1 cellular context compared by ENCODE assay signal in the genomic region with DNA sequence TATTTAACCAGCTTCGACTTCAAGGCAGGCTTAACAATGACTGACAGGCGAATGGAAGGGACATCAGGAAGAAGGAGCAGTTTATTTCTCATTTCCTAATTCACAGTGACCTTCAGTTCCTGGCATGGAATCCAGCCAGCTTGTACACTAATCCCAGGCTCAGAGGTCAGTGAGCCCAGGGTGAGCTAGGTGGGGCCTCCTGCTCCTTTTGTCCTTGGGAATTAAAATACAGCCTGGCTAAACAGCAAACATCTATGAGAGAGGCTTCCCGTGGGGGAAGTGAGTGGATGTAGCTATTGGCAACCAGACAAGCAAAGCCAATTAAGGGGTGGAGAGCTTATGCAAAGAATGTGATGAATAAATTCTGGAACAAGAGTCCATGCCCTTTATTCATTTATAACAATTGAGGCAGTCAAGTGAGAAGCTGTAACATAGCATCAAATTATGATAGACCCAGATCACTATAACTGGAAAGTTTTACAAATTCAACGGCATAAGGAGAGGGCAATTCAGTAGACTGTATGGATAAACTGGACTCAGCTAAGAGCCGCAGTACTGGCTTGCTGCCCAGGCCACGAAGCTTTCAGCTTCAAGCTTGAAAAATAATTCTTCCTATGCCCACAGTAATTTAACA.
TF ChIP-seq lines count a peak whose summit lies in the region.

No MANE protein-coding gene starts in this region.

TF ChIP-seq in HepG2, 621 proteins besides CTCF, POLR2A, EP300 and RAD21 (continued from another document and continues in another):
- TF ChIP-seq, protein P1, sequence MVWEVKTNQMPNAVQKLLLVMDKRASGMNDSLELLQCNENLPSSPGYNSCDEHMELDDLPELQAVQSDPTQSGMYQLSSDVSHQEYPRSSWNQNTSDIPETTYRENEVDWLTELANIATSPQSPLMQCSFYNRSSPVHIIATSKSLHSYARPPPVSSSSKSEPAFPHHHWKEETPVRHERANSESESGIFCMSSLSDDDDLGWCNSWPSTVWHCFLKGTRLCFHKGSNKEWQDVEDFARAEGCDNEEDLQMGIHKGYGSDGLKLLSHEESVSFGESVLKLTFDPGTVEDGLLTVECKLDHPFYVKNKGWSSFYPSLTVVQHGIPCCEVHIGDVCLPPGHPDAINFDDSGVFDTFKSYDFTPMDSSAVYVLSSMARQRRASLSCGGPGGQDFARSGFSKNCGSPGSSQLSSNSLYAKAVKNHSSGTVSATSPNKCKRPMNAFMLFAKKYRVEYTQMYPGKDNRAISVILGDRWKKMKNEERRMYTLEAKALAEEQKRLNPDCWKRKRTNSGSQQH (CRISPR knock-in tag; IDR thresholded peaks at IDR 0.05; ENCODE audit: low read depth): no peak
- TF ChIP-seq JARID2 (CRISPR knock-in tag; IDR thresholded peaks at IDR 0.05; ENCODE audit: insufficient replicate concordance) (no peak), ZNF256 (CRISPR knock-in tag; conservative IDR thresholded peaks at IDR 0.05) (0 out of 2 replicates have a peak, but pooled peaks have one; percentile 58), ZNF260 (CRISPR knock-in tag; IDR thresholded peaks at IDR 0.05; ENCODE audit: borderline replicate concordance, low read depth) (no peak), NONO (IDR thresholded peaks at IDR 0.05) (no peak), NONO (CRISPR knock-in tag; conservative IDR thresholded peaks at IDR 0.05) (no peak), ZNF263 (CRISPR knock-in tag; IDR thresholded peaks at IDR 0.05) (0 out of 2 replicates have a peak, but pooled peaks have one; percentile 14), ZNF788 (CRISPR knock-in tag; IDR thresholded peaks at IDR 0.05; ENCODE audit: borderline replicate concordance) (0 out of 2 replicates have a peak, but pooled peaks have one; percentile 34), PHF21A (CRISPR knock-in tag; IDR thresholded peaks at IDR 0.05) (peak; percentile 96), ZNF772 (CRISPR knock-in tag; IDR thresholded peaks at IDR 0.05) (peak; percentile 28; the same call in 1 of the 2 replicates), FOXA1 (IDR thresholded peaks at IDR 0.05) (no peak), FOXA1 (CRISPR knock-in tag; IDR thresholded peaks at IDR 0.05) (peak; percentile 74), ZNF577 (CRISPR knock-in tag; IDR thresholded peaks at IDR 0.05; ENCODE audit: borderline replicate concordance, low read depth) (no peak), ZNF605 (CRISPR knock-in tag; IDR thresholded peaks at IDR 0.05) (0 out of 2 replicates have a peak, but pooled peaks have one; percentile 29), ZNF674 (CRISPR knock-in tag; IDR thresholded peaks at IDR 0.05; ENCODE audit: low read depth) (no peak), ZNF12 (CRISPR knock-in tag; IDR thresholded peaks at IDR 0.05) (0 out of 2 replicates have a peak, but pooled peaks have one; percentile 35), ZFP36 (IDR thresholded peaks at IDR 0.05; ENCODE audit: borderline replicate concordance, low read depth, low read length, partially characterized antibody) (no peak), ZEB1 (IDR thresholded peaks at IDR 0.05; ENCODE audit: insufficient replicate concordance, low read depth) (peak; percentile 62), ZNF883 (CRISPR knock-in tag; IDR thresholded peaks at IDR 0.05; ENCODE audit: not compliant biosample characterization) (no peak), ZNF350 (CRISPR knock-in tag; IDR thresholded peaks at IDR 0.05; ENCODE audit: borderline replicate concordance, low read depth) (peak; percentile 70; the same call in 1 of the 2 replicates), ONECUT2 (CRISPR knock-in tag; IDR thresholded peaks at IDR 0.05) (no peak), SUZ12 (IDR thresholded peaks at IDR 0.05; ENCODE audit: low read depth, low read length) (no peak), ZSCAN29 (CRISPR knock-in tag; conservative IDR thresholded peaks at IDR 0.05) (peak; percentile 59; the same call in 1 of the 2 replicates), ZNF124 (CRISPR knock-in tag; IDR thresholded peaks at IDR 0.05) (0 out of 2 replicates have a peak, but pooled peaks have one; percentile 72), ZNF790 (CRISPR knock-in tag; IDR thresholded peaks at IDR 0.05; ENCODE audit: borderline replicate concordance) (no peak), ARNTL (CRISPR knock-in tag; IDR thresholded peaks at IDR 0.05) (no peak), HNF4G (IDR thresholded peaks at IDR 0.05; ENCODE audit: borderline replicate concordance, low read depth, low read length) (peak; percentile 94), HNF4G (CRISPR knock-in tag; IDR thresholded peaks at IDR 0.05; ENCODE audit: borderline replicate concordance, low read depth) (peak; percentile 95; the same call in 1 of the 2 replicates)
- TF ChIP-seq, protein P2, sequence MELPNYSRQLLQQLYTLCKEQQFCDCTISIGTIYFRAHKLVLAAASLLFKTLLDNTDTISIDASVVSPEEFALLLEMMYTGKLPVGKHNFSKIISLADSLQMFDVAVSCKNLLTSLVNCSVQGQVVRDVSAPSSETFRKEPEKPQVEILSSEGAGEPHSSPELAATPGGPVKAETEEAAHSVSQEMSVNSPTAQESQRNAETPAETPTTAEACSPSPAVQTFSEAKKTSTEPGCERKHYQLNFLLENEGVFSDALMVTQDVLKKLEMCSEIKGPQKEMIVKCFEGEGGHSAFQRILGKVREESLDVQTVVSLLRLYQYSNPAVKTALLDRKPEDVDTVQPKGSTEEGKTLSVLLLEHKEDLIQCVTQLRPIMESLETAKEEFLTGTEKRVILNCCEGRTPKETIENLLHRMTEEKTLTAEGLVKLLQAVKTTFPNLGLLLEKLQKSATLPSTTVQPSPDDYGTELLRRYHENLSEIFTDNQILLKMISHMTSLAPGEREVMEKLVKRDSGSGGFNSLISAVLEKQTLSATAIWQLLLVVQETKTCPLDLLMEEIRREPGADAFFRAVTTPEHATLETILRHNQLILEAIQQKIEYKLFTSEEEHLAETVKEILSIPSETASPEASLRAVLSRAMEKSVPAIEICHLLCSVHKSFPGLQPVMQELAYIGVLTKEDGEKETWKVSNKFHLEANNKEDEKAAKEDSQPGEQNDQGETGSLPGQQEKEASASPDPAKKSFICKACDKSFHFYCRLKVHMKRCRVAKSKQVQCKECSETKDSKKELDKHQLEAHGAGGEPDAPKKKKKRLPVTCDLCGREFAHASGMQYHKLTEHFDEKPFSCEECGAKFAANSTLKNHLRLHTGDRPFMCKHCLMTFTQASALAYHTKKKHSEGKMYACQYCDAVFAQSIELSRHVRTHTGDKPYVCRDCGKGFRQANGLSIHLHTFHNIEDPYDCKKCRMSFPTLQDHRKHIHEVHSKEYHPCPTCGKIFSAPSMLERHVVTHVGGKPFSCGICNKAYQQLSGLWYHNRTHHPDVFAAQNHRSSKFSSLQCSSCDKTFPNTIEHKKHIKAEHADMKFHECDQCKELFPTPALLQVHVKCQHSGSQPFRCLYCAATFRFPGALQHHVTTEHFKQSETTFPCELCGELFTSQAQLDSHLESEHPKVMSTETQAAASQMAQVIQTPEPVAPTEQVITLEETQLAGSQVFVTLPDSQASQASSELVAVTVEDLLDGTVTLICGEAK (IDR thresholded peaks at IDR 0.05): no peak
- TF ChIP-seq, protein P2 (CRISPR knock-in tag; IDR thresholded peaks at IDR 0.05): no peak; the same call in 1 of the 2 replicates
- TF ChIP-seq, protein P3, sequence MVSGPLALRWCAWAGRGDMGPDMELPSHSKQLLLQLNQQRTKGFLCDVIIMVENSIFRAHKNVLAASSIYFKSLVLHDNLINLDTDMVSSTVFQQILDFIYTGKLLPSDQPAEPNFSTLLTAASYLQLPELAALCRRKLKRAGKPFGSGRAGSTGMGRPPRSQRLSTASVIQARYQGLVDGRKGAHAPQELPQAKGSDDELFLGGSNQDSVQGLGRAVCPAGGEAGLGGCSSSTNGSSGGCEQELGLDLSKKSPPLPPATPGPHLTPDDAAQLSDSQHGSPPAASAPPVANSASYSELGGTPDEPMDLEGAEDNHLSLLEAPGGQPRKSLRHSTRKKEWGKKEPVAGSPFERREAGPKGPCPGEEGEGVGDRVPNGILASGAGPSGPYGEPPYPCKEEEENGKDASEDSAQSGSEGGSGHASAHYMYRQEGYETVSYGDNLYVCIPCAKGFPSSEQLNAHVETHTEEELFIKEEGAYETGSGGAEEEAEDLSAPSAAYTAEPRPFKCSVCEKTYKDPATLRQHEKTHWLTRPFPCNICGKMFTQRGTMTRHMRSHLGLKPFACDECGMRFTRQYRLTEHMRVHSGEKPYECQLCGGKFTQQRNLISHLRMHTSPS (CRISPR knock-in tag; IDR thresholded peaks at IDR 0.05; ENCODE audit: low read depth): peak; percentile 58; the same call in 1 of the 2 replicates
- TF ChIP-seq, protein P4, sequence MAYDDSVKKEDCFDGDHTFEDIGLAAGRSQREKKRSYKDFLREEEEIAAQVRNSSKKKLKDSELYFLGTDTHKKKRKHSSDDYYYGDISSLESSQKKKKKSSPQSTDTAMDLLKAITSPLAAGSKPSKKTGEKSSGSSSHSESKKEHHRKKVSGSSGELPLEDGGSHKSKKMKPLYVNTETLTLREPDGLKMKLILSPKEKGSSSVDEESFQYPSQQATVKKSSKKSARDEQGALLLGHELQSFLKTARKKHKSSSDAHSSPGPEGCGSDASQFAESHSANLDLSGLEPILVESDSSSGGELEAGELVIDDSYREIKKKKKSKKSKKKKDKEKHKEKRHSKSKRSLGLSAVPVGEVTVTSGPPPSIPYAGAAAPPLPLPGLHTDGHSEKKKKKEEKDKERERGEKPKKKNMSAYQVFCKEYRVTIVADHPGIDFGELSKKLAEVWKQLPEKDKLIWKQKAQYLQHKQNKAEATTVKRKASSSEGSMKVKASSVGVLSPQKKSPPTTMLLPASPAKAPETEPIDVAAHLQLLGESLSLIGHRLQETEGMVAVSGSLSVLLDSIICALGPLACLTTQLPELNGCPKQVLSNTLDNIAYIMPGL (CRISPR knock-in tag; IDR thresholded peaks at IDR 0.05; ENCODE audit: borderline replicate concordance in 1 of 2, low read depth in 1 of 2): 0 out of 4 replicates have a peak, but pooled peaks of 1 of the 2 experiments have one; percentile 42
- TF ChIP-seq, protein P5, sequence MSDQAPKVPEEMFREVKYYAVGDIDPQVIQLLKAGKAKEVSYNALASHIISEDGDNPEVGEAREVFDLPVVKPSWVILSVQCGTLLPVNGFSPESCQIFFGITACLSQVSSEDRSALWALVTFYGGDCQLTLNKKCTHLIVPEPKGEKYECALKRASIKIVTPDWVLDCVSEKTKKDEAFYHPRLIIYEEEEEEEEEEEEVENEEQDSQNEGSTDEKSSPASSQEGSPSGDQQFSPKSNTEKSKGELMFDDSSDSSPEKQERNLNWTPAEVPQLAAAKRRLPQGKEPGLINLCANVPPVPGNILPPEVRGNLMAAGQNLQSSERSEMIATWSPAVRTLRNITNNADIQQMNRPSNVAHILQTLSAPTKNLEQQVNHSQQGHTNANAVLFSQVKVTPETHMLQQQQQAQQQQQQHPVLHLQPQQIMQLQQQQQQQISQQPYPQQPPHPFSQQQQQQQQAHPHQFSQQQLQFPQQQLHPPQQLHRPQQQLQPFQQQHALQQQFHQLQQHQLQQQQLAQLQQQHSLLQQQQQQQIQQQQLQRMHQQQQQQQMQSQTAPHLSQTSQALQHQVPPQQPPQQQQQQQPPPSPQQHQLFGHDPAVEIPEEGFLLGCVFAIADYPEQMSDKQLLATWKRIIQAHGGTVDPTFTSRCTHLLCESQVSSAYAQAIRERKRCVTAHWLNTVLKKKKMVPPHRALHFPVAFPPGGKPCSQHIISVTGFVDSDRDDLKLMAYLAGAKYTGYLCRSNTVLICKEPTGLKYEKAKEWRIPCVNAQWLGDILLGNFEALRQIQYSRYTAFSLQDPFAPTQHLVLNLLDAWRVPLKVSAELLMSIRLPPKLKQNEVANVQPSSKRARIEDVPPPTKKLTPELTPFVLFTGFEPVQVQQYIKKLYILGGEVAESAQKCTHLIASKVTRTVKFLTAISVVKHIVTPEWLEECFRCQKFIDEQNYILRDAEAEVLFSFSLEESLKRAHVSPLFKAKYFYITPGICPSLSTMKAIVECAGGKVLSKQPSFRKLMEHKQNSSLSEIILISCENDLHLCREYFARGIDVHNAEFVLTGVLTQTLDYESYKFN (CRISPR knock-in tag; conservative IDR thresholded peaks at IDR 0.05): peak; percentile 97
- TF ChIP-seq, protein P6, sequence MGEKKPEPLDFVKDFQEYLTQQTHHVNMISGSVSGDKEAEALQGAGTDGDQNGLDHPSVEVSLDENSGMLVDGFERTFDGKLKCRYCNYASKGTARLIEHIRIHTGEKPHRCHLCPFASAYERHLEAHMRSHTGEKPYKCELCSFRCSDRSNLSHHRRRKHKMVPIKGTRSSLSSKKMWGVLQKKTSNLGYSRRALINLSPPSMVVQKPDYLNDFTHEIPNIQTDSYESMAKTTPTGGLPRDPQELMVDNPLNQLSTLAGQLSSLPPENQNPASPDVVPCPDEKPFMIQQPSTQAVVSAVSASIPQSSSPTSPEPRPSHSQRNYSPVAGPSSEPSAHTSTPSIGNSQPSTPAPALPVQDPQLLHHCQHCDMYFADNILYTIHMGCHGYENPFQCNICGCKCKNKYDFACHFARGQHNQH (CRISPR knock-in tag; IDR thresholded peaks at IDR 0.05): peak; percentile 97
- TF ChIP-seq, protein P7, sequence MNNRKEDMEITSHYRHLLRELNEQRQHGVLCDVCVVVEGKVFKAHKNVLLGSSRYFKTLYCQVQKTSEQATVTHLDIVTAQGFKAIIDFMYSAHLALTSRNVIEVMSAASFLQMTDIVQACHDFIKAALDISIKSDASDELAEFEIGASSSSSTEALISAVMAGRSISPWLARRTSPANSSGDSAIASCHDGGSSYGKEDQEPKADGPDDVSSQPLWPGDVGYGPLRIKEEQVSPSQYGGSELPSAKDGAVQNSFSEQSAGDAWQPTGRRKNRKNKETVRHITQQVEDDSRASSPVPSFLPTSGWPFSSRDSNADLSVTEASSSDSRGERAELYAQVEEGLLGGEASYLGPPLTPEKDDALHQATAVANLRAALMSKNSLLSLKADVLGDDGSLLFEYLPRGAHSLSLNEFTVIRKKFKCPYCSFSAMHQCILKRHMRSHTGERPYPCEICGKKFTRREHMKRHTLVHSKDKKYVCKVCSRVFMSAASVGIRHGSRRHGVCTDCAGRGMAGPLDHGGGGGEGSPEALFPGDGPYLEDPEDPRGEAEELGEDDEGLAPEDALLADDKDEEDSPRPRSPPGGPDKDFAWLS (CRISPR knock-in tag; IDR thresholded peaks at IDR 0.05; ENCODE audit: borderline replicate concordance): no peak
